ENCODE assay signal across 25 cellular contexts in genomic region chr6:164554700-164555479, GRCh38.
DNase-seq lines count a peak whose midpoint lies in the region; ATAC-seq and TF ChIP-seq lines count a peak whose summit lies in the region.
"Had no signal": no experiment of that assay in that cellular context is flagged by ENCODE, and none has a peak within 500 bp of the region (broad histone marks: within the 10 kb centered on the region; RNA-seq: fewer than 3 reads in every experiment).

No MANE protein-coding gene starts in this region.

- no peaks in the 10 kb centered on the region for H3K36me3 ChIP-seq in heart right ventricle
- H3K36me3 ChIP-seq: prostate gland, WERI-Rb-1 had no signal

- no peaks in the 10 kb centered on the region for H3K27me3 Mint-ChIP-seq in neural crest cell (ENCODE audit: low read depth)
- no peaks in the 10 kb centered on the region for H3K27me3 Mint-ChIP-seq in activated naive CD8-positive, alpha-beta T cell treated with anti-CD3 and anti-CD28 coated beads for 36 hours
- H3K27me3 Mint-ChIP-seq: B cell had no signal

- H3K9me3 Mint-ChIP-seq in neural crest cell: peaks cover 12% of the 10 kb centered on the region
- H3K9me3 Mint-ChIP-seq in activated naive CD8-positive, alpha-beta T cell treated with anti-CD3 and anti-CD28 coated beads for 36 hours: peaks cover 5% of the 10 kb centered on the region

- ATAC-seq in Right ventricle myocardium inferior: peak; percentile 79
- peak; percentile 46 to 96 (median 86) for ATAC-seq in heart right ventricle
- no peak for ATAC-seq in GM21526 (IDR thresholded peaks at IDR 0.05; ENCODE audit: low FRiP score, unreplicated experiment)
- ATAC-seq: activated naive CD4-positive, alpha-beta T cell treated with anti-CD3 and anti-CD28 coated beads, Interleukin-2, amount 50 U/mL, for 72 hours; mucosa of descending colon had no signal

- TF ChIP-seq CTCF in heart right ventricle (IDR thresholded peaks at IDR 0.05) (no peak), neural crest cell (conservative IDR thresholded peaks at IDR 0.05) (no peak)

- H3K4me3 Mint-ChIP-seq in neural crest cell: no peak overlapping the region
- no peak overlapping the region for H3K4me3 Mint-ChIP-seq in activated naive CD8-positive, alpha-beta T cell treated with anti-CD3 and anti-CD28 coated beads for 36 hours
- H3K4me3 Mint-ChIP-seq: B cell, immature natural killer cell had no signal

- H3K9me3 ChIP-seq in heart right ventricle: peaks cover 0 to 7% (median 0%) of the 10 kb centered on the region in 11 donors
- H3K9me3 ChIP-seq: prostate gland had no signal

- H3K27me3 ChIP-seq in heart right ventricle: no peaks in the 10 kb centered on the region
- H3K27me3 ChIP-seq: hepatocyte had no signal

- H3K27ac Mint-ChIP-seq in neural crest cell (ENCODE audit: unreplicated experiment): peak overlapping the region; percentile 37
- no peak overlapping the region for H3K27ac Mint-ChIP-seq in activated naive CD8-positive, alpha-beta T cell treated with anti-CD3 and anti-CD28 coated beads for 36 hours
- H3K27ac Mint-ChIP-seq: activated naive CD4-positive, alpha-beta T cell treated with anti-CD3 and anti-CD28 coated beads, Interleukin-2, amount 50 U/mL, for 72 hours; B cell; immature natural killer cell had no signal

- peaks cover 0 to 15% (median 0%) of the 10 kb centered on the region in 9 donors for H3K4me1 ChIP-seq in heart right ventricle
- H3K4me1 ChIP-seq: prostate gland had no signal

- DNase-seq in Right ventricle myocardium inferior (ENCODE audit: missing footprints) (no peak), cardiac septum (ENCODE audit: low spot score) (no peak), heart right ventricle (peak in 1 of 2 donors; percentile 31), neural crest cell (ENCODE audit: low read depth, low spot score) (no peak)
- no peak for DNase-seq in activated naive CD8-positive, alpha-beta T cell treated with anti-CD3 and anti-CD28 coated beads for 36 hours
- DNase-seq in activated CD4-positive, alpha-beta T cell treated with anti-CD3 and anti-CD28 coated beads, Interleukin-2, amount 50 U/mL, for 1 hour: no peak
- DNase-seq: activated CD8-positive, alpha-beta memory T cell treated with anti-CD3 and anti-CD28 coated beads, Interleukin-2, amount 50 U/mL, for 4 hours; cerebellar nuclear complex; DMS53; GDM1; GM23248; immature natural killer cell; mucosa of descending colon; NCI-H187 treated with DMSO at 0.1 percent for 48 hours; NCI-H69; stimulated activated CD4-positive, alpha-beta T cell treated with anti-CD3 and anti-CD28 coated beads, Interleukin-2, amount 100 ng/mL, for 24 hours; WERI-Rb-1 had no signal

- H3K27ac ChIP-seq in heart right ventricle (peak overlapping the region in 2 of 10 donors; percentile 36 to 42), temporal lobe (ENCODE audit: low read depth, low read length) (peak overlapping the region; percentile 44)
- H3K27ac ChIP-seq: GM23248, hepatocyte, KMS-11, prostate gland, WERI-Rb-1 had no signal

- intact Hi-C loops in Right ventricle myocardium inferior (cut with DNase I): loop anchor here (5.0 kb wide), 1 partner anchor 1708 kb away; no protein-coding TSS in a partner anchor
- intact Hi-C loops in cardiac septum (cut with DNase I): no loop called here
- intact Hi-C loops in heart right ventricle (cut with DNase I): no loop called here

- WGBS in heart right ventricle, 2 donors: 65 to 74% methylated on average over 10 of the region's 10 CpGs

- no peak overlapping the region for H3K4me3 ChIP-seq in heart right ventricle
- H3K4me3 ChIP-seq: GM23248, hepatocyte, mucosa of descending colon, prostate gland, smooth muscle cell had no signal

- H3K36me3 Mint-ChIP-seq in neural crest cell (ENCODE audit: low read depth): peaks cover 6% of the 10 kb centered on the region
- H3K36me3 Mint-ChIP-seq in activated naive CD8-positive, alpha-beta T cell treated with anti-CD3 and anti-CD28 coated beads for 36 hours: no peaks in the 10 kb centered on the region
- H3K36me3 Mint-ChIP-seq: activated naive CD4-positive, alpha-beta T cell treated with anti-CD3 and anti-CD28 coated beads, Interleukin-2, amount 50 U/mL, for 72 hours; immature natural killer cell had no signal

- H3K4me1 Mint-ChIP-seq in neural crest cell: no peaks in the 10 kb centered on the region
- H3K4me1 Mint-ChIP-seq in activated naive CD8-positive, alpha-beta T cell treated with anti-CD3 and anti-CD28 coated beads for 36 hours: no peaks in the 10 kb centered on the region
- H3K4me1 Mint-ChIP-seq: B cell, immature natural killer cell had no signal
